Comparison of ENCODE assay signal across 27 cellular contexts in genomic region chr2:8719528-8719927, GRCh38. TPM values are rescaled to one million over a fixed set of nuclear protein-coding genes. Genes with fewer than 3 reads are reported as not detected.
DNase-seq lines count a peak whose midpoint lies in the region; TF ChIP-seq lines count a peak whose summit lies in the region.
"Had no signal": no experiment of that assay in that cellular context is flagged by ENCODE, and none has a peak within 500 bp of the region (broad histone marks: within the 10 kb centered on the region; RNA-seq: fewer than 3 reads in every experiment).

No MANE protein-coding gene starts in this region.

- H3K9me3 ChIP-seq in A673 (ENCODE audit: low read depth, low read length, poor library complexity, severe bottlenecking) = no peaks in the 10 kb centered on the region
- H3K9me3 ChIP-seq in HEK293 (ENCODE audit: control insufficient read depth, insufficient read depth, low read depth, low read length) = no peaks in the 10 kb centered on the region
- H3K9me3 ChIP-seq: pancreas, right lobe of liver, SJSA1, upper lobe of left lung had no signal

- no peaks in the 10 kb centered on the region; the same call in none of the 2 replicates for H3K9me3 Mint-ChIP-seq in HFFc6
- H3K9me3 Mint-ChIP-seq in activated naive CD8-positive, alpha-beta T cell treated with anti-CD3 and anti-CD28 coated beads for 36 hours = peaks cover 11% of the 10 kb centered on the region
- H3K9me3 Mint-ChIP-seq: natural killer cell had no signal

- in situ Hi-C loops in astrocyte of the spinal cord (cut with HindIII; ENCODE audit: low sequenced_read_pairs) = no loop called here

- CTCF ChIA-PET in A673 (lab: Charles Lee) = interaction anchor here (0.5 kb wide), 1 partner anchor 42 kb away, joined by 3 read pairs; no protein-coding TSS in a partner anchor
- CTCF ChIA-PET in HEK293 (lab: Yijun Ruan, JAX) = no interaction called here

- H3K27ac Mint-ChIP-seq in HFFc6 = no peak overlapping the region
- no peak overlapping the region for H3K27ac Mint-ChIP-seq in activated naive CD8-positive, alpha-beta T cell treated with anti-CD3 and anti-CD28 coated beads for 36 hours
- H3K27ac Mint-ChIP-seq: activated CD8-positive, alpha-beta memory T cell treated with anti-CD3 and anti-CD28 coated beads, Interleukin-2, amount 10 ng/mL, durations not matched to agents 7 days and 5 days; activated naive CD4-positive, alpha-beta T cell treated with anti-CD3 and anti-CD28 coated beads, Interleukin-2, amount 50 U/mL, for 24 hours; mesothelial cell of epicardium; natural killer cell; T-helper 17 cell had no signal

- H3K4me1 ChIP-seq in A673 (ENCODE audit: insufficient read depth, low read length, poor library complexity, severe bottlenecking) (no peaks in the 10 kb centered on the region), HEK293 (ENCODE audit: control insufficient read depth, insufficient read depth, low read length) (no peaks in the 10 kb centered on the region)
- H3K4me1 ChIP-seq: pancreas, right lobe of liver, SJSA1, upper lobe of left lung had no signal

- peaks cover 4% of the 10 kb centered on the region for H3K27me3 Mint-ChIP-seq in HFFc6 (ENCODE audit: insufficient read depth)
- H3K27me3 Mint-ChIP-seq in activated naive CD8-positive, alpha-beta T cell treated with anti-CD3 and anti-CD28 coated beads for 36 hours = peaks cover 6% of the 10 kb centered on the region
- H3K27me3 Mint-ChIP-seq: activated naive CD4-positive, alpha-beta T cell treated with anti-CD3 and anti-CD28 coated beads, Interleukin-2, amount 50 U/mL, for 24 hours; T-helper 17 cell had no signal

- no peaks in the 10 kb centered on the region for H3K36me3 ChIP-seq in A673 (ENCODE audit: insufficient read depth, low read length, poor library complexity, severe bottlenecking)
- no peaks in the 10 kb centered on the region for H3K36me3 ChIP-seq in HEK293 (ENCODE audit: control insufficient read depth in 2 of 2, insufficient read depth in 1 of 2, low read length in 2 of 2)
- H3K36me3 ChIP-seq: pancreas, right lobe of liver, SJSA1, upper lobe of left lung had no signal

- TF ChIP-seq CTCF in A673 (conservative IDR thresholded peaks at IDR 0.05; ENCODE audit: low read depth, low read length) (no peak), HEK293 (tag by site-specific recombination; IDR thresholded peaks at IDR 0.05) (no peak), astrocyte of the spinal cord (IDR thresholded peaks at IDR 0.05; ENCODE audit: low read depth, low read length) (no peak), HFFc6 (IDR thresholded peaks at IDR 0.05) (no peak)

- H3K27me3 ChIP-seq in A673 (replicated peaks; ENCODE audit: insufficient read depth, low read depth, low read length, poor library complexity) = no peaks in the 10 kb centered on the region
- H3K27me3 ChIP-seq: heart left ventricle, pancreas, right lobe of liver, SJSA1, upper lobe of left lung had no signal

- no peak overlapping the region for H3K27ac ChIP-seq in A673 (ENCODE audit: low read depth, low read length, poor library complexity, severe bottlenecking)
- H3K27ac ChIP-seq in HEK293 (ENCODE audit: extremely low read depth, low read depth, low read length) = no peak overlapping the region
- H3K27ac ChIP-seq: heart left ventricle, pancreas, right lobe of liver, SJSA1, upper lobe of left lung had no signal

- BruUV-seq in A673 (replicated peaks; lab: Mats Ljungman, UMichigan) = no TSS peak

- H3K4me3 ChIP-seq in A673 (ENCODE audit: low read depth, low read length, poor library complexity, severe bottlenecking) (no peak overlapping the region), HEK293 (ENCODE audit: low read depth, low read length) (no peak overlapping the region), astrocyte of the spinal cord (ENCODE audit: low read depth, low read length) (no peak overlapping the region)
- H3K4me3 ChIP-seq: heart left ventricle, pancreas, right lobe of liver, SJSA1, upper lobe of left lung had no signal

- POLR2A ChIA-PET in A673 (lab: Charles Lee; ENCODE audit: low non-redundant PET) (no interaction called here), HEK293 (lab: Yijun Ruan, JAX) (no interaction called here)

- H3K36me3 Mint-ChIP-seq in HFFc6 (ENCODE audit: low read depth) = no peaks in the 10 kb centered on the region
- no peaks in the 10 kb centered on the region for H3K36me3 Mint-ChIP-seq in activated naive CD8-positive, alpha-beta T cell treated with anti-CD3 and anti-CD28 coated beads for 36 hours
- H3K36me3 Mint-ChIP-seq: natural killer cell had no signal

- no peak overlapping the region for H3K4me3 Mint-ChIP-seq in HFFc6
- no peak overlapping the region for H3K4me3 Mint-ChIP-seq in activated naive CD8-positive, alpha-beta T cell treated with anti-CD3 and anti-CD28 coated beads for 36 hours
- H3K4me3 Mint-ChIP-seq: activated CD8-positive, alpha-beta memory T cell treated with anti-CD3 and anti-CD28 coated beads, Interleukin-2, amount 10 ng/mL, durations not matched to agents 7 days and 5 days; activated naive CD4-positive, alpha-beta T cell treated with anti-CD3 and anti-CD28 coated beads, Interleukin-2, amount 50 U/mL, for 24 hours; mesothelial cell of epicardium; natural killer cell; T-helper 17 cell had no signal

- DNase-seq in A673 (ENCODE audit: low spot score) = peak; percentile 47
- DNase-seq in astrocyte of the spinal cord (ENCODE audit: low read depth, low spot score) = peak; percentile 5
- DNase-seq in iris pigment epithelial cell (ENCODE audit: low read depth) = peak; percentile 20
- no peak for DNase-seq in HFFc6
- DNase-seq in activated naive CD8-positive, alpha-beta T cell treated with anti-CD3 and anti-CD28 coated beads for 36 hours = no peak
- DNase-seq in MV-4-11 (lab: John Stamatoyannopoulos, UW) = no peak
- no peak for DNase-seq in inferior parietal cortex (ENCODE audit: extremely low spot score)
- DNase-seq: activated CD4-positive, alpha-beta T cell treated with anti-CD3 and anti-CD28 coated beads for 48 hours; activated CD8-positive, alpha-beta memory T cell treated with anti-CD3 and anti-CD28 coated beads, Interleukin-2, amount 10 ng/mL, durations not matched to agents 7 days and 5 days; C1 segment of cervical spinal cord; Calu3; EL; heart left ventricle; KG1; natural killer cell; NCI-H1436 treated with DMSO at 0.1 percent for 48 hours; NCI-H2227 treated with DMSO at 0.1 percent for 48 hours; NK-92 treated with Interleukin-12 subunit alpha and Interleukin-12 subunit beta, amount 100 ng/mL, for 24 hours; pancreas; right lobe of liver; stimulated activated CD8-positive, alpha-beta memory T cell treated with anti-CD3 and anti-CD28 coated beads, Interleukin-4, amount 100 ng/mL, for 48 hours; T-helper 17 cell; upper lobe of left lung had no signal

- no peaks in the 10 kb centered on the region for H3K4me1 Mint-ChIP-seq in HFFc6 (ENCODE audit: low read depth)
- no peaks in the 10 kb centered on the region for H3K4me1 Mint-ChIP-seq in activated naive CD8-positive, alpha-beta T cell treated with anti-CD3 and anti-CD28 coated beads for 36 hours
- H3K4me1 Mint-ChIP-seq: activated CD8-positive, alpha-beta memory T cell treated with anti-CD3 and anti-CD28 coated beads, Interleukin-2, amount 10 ng/mL, durations not matched to agents 7 days and 5 days; activated naive CD4-positive, alpha-beta T cell treated with anti-CD3 and anti-CD28 coated beads, Interleukin-2, amount 50 U/mL, for 24 hours; mesothelial cell of epicardium; natural killer cell; T-helper 17 cell had no signal

- intact Hi-C loops in A673 (cut with micrococcal nuclease; ENCODE audit: unreplicated experiment) = no loop called here

TF ChIP-seq in HEK293, 187 proteins besides CTCF, POLR2A, EP300 and RAD21:
- peak; percentile 75 for TF ChIP-seq GLIS1 (tag by site-specific recombination; IDR thresholded peaks at IDR 0.05)
- TF ChIP-seq, protein P1, sequence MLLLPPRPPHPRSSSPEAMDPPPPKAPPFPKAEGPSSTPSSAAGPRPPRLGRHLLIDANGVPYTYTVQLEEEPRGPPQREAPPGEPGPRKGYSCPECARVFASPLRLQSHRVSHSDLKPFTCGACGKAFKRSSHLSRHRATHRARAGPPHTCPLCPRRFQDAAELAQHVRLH (tag by site-specific recombination; IDR thresholded peaks at IDR 0.05) = no peak

RNA-seq across cellular contexts. Expression of gene ID2, which starts 37.7 kb away (rescaled TPM):
- 235 and 249 TPM in 2 replicates for total RNA-seq in A673 (2021)
- 10 to 100 TPM; 81.3 to 97.1 (median 88.1) TPM for total RNA-seq in HFFc6 (2021; fragmentation: NEBNext Ultra II Directional; extraction: Animal tissue kit (Norgen Biotek cat#: 25700))
- 10 to 100 TPM; 61.1 to 62.5 TPM for total RNA-seq in activated naive CD8-positive, alpha-beta T cell treated with anti-CD3 and anti-CD28 coated beads for 36 hours

Comparison
In these comparisons a context has a peak if more than half of its experiments do, and no peak if none do; other contexts are left out.
1. DNase-seq: peak in A673 (single experiment), astrocyte of the spinal cord (single experiment) and iris pigment epithelial cell (single experiment); none in HFFc6 (single experiment), activated naive CD8-positive, alpha-beta T cell treated with anti-CD3 and anti-CD28 coated beads for 36 hours (single experiment), MV-4-11 (single experiment) and inferior parietal cortex (single experiment).